Comparison of ENCODE assay signal across 8 cellular contexts in genomic region chr15:78872972-78873795, GRCh38. TPM values are rescaled to one million over a fixed set of nuclear protein-coding genes. Genes with fewer than 3 reads are reported as not detected.
DNase-seq lines count a peak whose midpoint lies in the region; ATAC-seq and TF ChIP-seq lines count a peak whose summit lies in the region.

No MANE protein-coding gene starts in this region.

- peak; percentile 45 for TF ChIP-seq POLR2A in GM10847 (IDR thresholded peaks at IDR 0.05; ENCODE audit: extremely low read depth, insufficient read length)
- TF ChIP-seq POLR2A in tibial nerve (IDR thresholded peaks at IDR 0.05) = peak; percentile 56 to 79

- H3K4me1 ChIP-seq in trophoblast cell (ENCODE audit: control insufficient read depth in 1 of 2, insufficient read depth in 2 of 2, low read length in 2 of 2) = peaks cover 6 to 12% of the 10 kb centered on the region in 2 experiments
- H3K4me1 ChIP-seq in tibial nerve = peaks cover 0 to 41% (median 30%) of the 10 kb centered on the region in 4 donors

- peak overlapping the region; percentile 100 for H3K9ac ChIP-seq in trophoblast cell (ENCODE audit: low read length)

- peaks cover 24% of the 10 kb centered on the region for H3K4me1 Mint-ChIP-seq in activated naive CD8-positive, alpha-beta T cell treated with anti-CD3 and anti-CD28 coated beads, Interleukin-2, amount 10 ng/mL, durations not matched to agents 7 days and 5 days

- peak overlapping the region; percentile 100 for H3K14ac ChIP-seq in trophoblast cell (ENCODE audit: low read length)

- H3K27me3 ChIP-seq in trophoblast cell (ENCODE audit: insufficient read depth, low read length) = no peaks in the 10 kb centered on the region
- no peaks in the 10 kb centered on the region for H3K27me3 ChIP-seq in tibial nerve

- H2BK5ac ChIP-seq in trophoblast cell (ENCODE audit: low read depth, low read length, poor library complexity) = peak overlapping the region; percentile 100

- H2AFZ ChIP-seq in trophoblast cell (ENCODE audit: insufficient read depth, low read length, poor library complexity) = peak overlapping the region; percentile 94

- intact Hi-C loops in Right ventricle myocardium superior (cut with DNase I) = no loop called here

- H3K79me2 ChIP-seq in trophoblast cell (ENCODE audit: control insufficient read depth, insufficient read depth, low read length, poor library complexity) = peaks cover 33% of the 10 kb centered on the region

- peak overlapping the region; percentile 99 for H2AK5ac ChIP-seq in trophoblast cell (ENCODE audit: low read length)

- H3K18ac ChIP-seq in trophoblast cell (ENCODE audit: low read length) = peak overlapping the region; percentile 99

- no peaks in the 10 kb centered on the region for H3K9me3 ChIP-seq in trophoblast cell (ENCODE audit: insufficient read depth, low read depth, low read length)
- no peaks in the 10 kb centered on the region for H3K9me3 ChIP-seq in tibial nerve

- H3K36me3 ChIP-seq in trophoblast cell (ENCODE audit: control insufficient read depth in 1 of 2, insufficient read depth in 2 of 2, low read length in 2 of 2) (peaks cover 0 to 2% of the 10 kb centered on the region in 2 experiments), tibial nerve (no peaks in the 10 kb centered on the region)

- DNase-seq in NCI-H1092 (lab: John Stamatoyannopoulos, UW) = peak; percentile 69
- peak; percentile 79 for DNase-seq in SKM-1 treated with dmso at 0.1 percent for 144 hours (lab: John Stamatoyannopoulos, UW; ENCODE audit: unreplicated experiment)
- peak; percentile 88 for DNase-seq in activated naive CD8-positive, alpha-beta T cell treated with anti-CD3 and anti-CD28 coated beads, Interleukin-2, amount 10 ng/mL, durations not matched to agents 7 days and 5 days
- DNase-seq in Right ventricle myocardium superior = peak; percentile 93
- peak; percentile 93 to 95 for DNase-seq in trophoblast cell
- DNase-seq in tibial nerve (ENCODE audit: low spot score in 2 of 2) = peak; percentile 53

- peak overlapping the region; percentile 99 for H3K27ac Mint-ChIP-seq in activated naive CD8-positive, alpha-beta T cell treated with anti-CD3 and anti-CD28 coated beads, Interleukin-2, amount 10 ng/mL, durations not matched to agents 7 days and 5 days

- H4K8ac ChIP-seq in trophoblast cell (ENCODE audit: low read depth, low read length) = peak overlapping the region; percentile 100

- H2BK120ac ChIP-seq in trophoblast cell (ENCODE audit: insufficient read depth, low read length, poor library complexity) = peak overlapping the region; percentile 98

- TF ChIP-seq CTCF in tibial nerve (IDR thresholded peaks at IDR 0.05) = peak in 4 of 5 experiments; percentile 7 to 42 (median 20)

- peak overlapping the region; percentile 97 for H4K12ac ChIP-seq in trophoblast cell (ENCODE audit: low read depth, low read length)

- peak overlapping the region; percentile 38 for H3K23ac ChIP-seq in trophoblast cell (ENCODE audit: low read length)

- H3K4me3 ChIP-seq in trophoblast cell (ENCODE audit: low read depth, low read length) (peak overlapping the region; percentile 97), tibial nerve (peak overlapping the region; percentile 88 to 98 (median 94))

- H3K9me3 Mint-ChIP-seq in activated naive CD8-positive, alpha-beta T cell treated with anti-CD3 and anti-CD28 coated beads, Interleukin-2, amount 10 ng/mL, durations not matched to agents 7 days and 5 days = no peaks in the 10 kb centered on the region

- ATAC-seq in HG02588 (IDR thresholded peaks at IDR 0.05; ENCODE audit: unreplicated experiment) = peak; percentile 64
- ATAC-seq in activated naive CD8-positive, alpha-beta T cell treated with anti-CD3 and anti-CD28 coated beads, Interleukin-2, amount 10 ng/mL, durations not matched to agents 7 days and 5 days (ENCODE audit: low read depth) = peak; percentile 73
- peak; percentile 78 for ATAC-seq in Right ventricle myocardium superior (ENCODE audit: poor library complexity)

- H3K4me3 Mint-ChIP-seq in activated naive CD8-positive, alpha-beta T cell treated with anti-CD3 and anti-CD28 coated beads, Interleukin-2, amount 10 ng/mL, durations not matched to agents 7 days and 5 days = peak overlapping the region; percentile 92

- peak overlapping the region; percentile 81 for H2BK12ac ChIP-seq in trophoblast cell (ENCODE audit: low read length)

- peak overlapping the region; percentile 70 for H3K4me2 ChIP-seq in trophoblast cell (ENCODE audit: low read length)

- H3K27ac ChIP-seq in trophoblast cell (ENCODE audit: low read depth, low read length) = peak overlapping the region; percentile 99
- H3K27ac ChIP-seq in tibial nerve = peak overlapping the region; percentile 99 to 100 (median 100)

- H3K4ac ChIP-seq in trophoblast cell (ENCODE audit: low read depth, low read length) = peak overlapping the region; percentile 100

- H4K91ac ChIP-seq in trophoblast cell (ENCODE audit: low read depth, low read length) = peak overlapping the region; percentile 100

- TF ChIP-seq EP300 in tibial nerve (IDR thresholded peaks at IDR 0.05) = peak in 1 of 2 donors; percentile 87

- POLR2A ChIA-PET in activated naive CD8-positive, alpha-beta T cell treated with anti-CD3 and anti-CD28 coated beads, Interleukin-2, amount 10 ng/mL, durations not matched to agents 7 days and 5 days (lab: Charles Lee) = interaction anchor here (0.7 to 2.3 kb wide), 10 partner anchors 10 to 574 kb away, joined by 3 to 9 read pairs (median 4); partner anchors contain the start of genes PSMA4 and SKIC8

- peaks cover under 1% of the 10 kb centered on the region for H3K36me3 Mint-ChIP-seq in activated naive CD8-positive, alpha-beta T cell treated with anti-CD3 and anti-CD28 coated beads, Interleukin-2, amount 10 ng/mL, durations not matched to agents 7 days and 5 days

- WGBS in trophoblast cell (ENCODE audit: extremely low coverage, insufficient coverage, insufficient read length) = no CpG with 5 or more reads among the region's 75 CpGs
- 1% methylated on average over 68 to 70 of the region's 75 CpGs for WGBS in tibial nerve, 2 donors

- H3K79me1 ChIP-seq in trophoblast cell (ENCODE audit: low read length) = peaks cover 12% of the 10 kb centered on the region

- peaks cover 3% of the 10 kb centered on the region for H3K27me3 Mint-ChIP-seq in activated naive CD8-positive, alpha-beta T cell treated with anti-CD3 and anti-CD28 coated beads, Interleukin-2, amount 10 ng/mL, durations not matched to agents 7 days and 5 days

RNA-seq across cellular contexts. Expression of gene MORF4L1, which starts 0.5 kb away (rescaled TPM):
- 100 to 1,000 TPM; 268 to 276 TPM for total RNA-seq in activated naive CD8-positive, alpha-beta T cell treated with anti-CD3 and anti-CD28 coated beads, Interleukin-2, amount 10 ng/mL, durations not matched to agents 7 days and 5 days
- total RNA-seq in Right ventricle myocardium superior = 330 TPM
- 506 and 531 TPM in 2 replicates for polyA plus RNA-seq in trophoblast cell (2013)
- 100 to 1,000 TPM; 256 to 333 (median 316) TPM for total RNA-seq in tibial nerve

Comparison
In these comparisons a context has a peak if more than half of its experiments do, and no peak if none do; other contexts are left out.
1. Peak in every context shown above with its lines: DNase-seq, ATAC-seq, H3K4me3 ChIP-seq and H3K27ac ChIP-seq.